In genomic region chr3:151347432-151347831, GRCh38 we compare ENCODE assay signal across 17 cellular contexts. TPM values are rescaled to one million over a fixed set of nuclear protein-coding genes. Genes with fewer than 3 reads are reported as not detected.
DNase-seq lines count a peak whose midpoint lies in the region; ATAC-seq and TF ChIP-seq lines count a peak whose summit lies in the region.
"Had no signal": no experiment of that assay in that cellular context is flagged by ENCODE, and none has a peak within 500 bp of the region (broad histone marks: within the 10 kb centered on the region; RNA-seq: fewer than 3 reads in every experiment).

No MANE protein-coding gene starts in this region.

- H2AFZ ChIP-seq in Loucy (ENCODE audit: low read length): peak overlapping the region; percentile 3; the same call in 1 of the 2 replicates
- H2AFZ ChIP-seq in PC-3 (ENCODE audit: low read length): no peak overlapping the region
- no peak overlapping the region for H2AFZ ChIP-seq in SK-N-SH (ENCODE audit: low read depth)

- peak overlapping the region; percentile 24 for H3K9ac ChIP-seq in Loucy (ENCODE audit: low read depth, low read length, poor library complexity, severe bottlenecking)
- no peak overlapping the region for H3K9ac ChIP-seq in PC-3 (ENCODE audit: low read length)
- H3K9ac ChIP-seq in SK-N-SH: no peak overlapping the region

- BruUV-seq in PC-3 (replicated peaks; lab: Mats Ljungman, UMichigan): no TSS peak

- POLR2A ChIA-PET in PC-3 (lab: Charles Lee; ENCODE audit: unreplicated experiment): no interaction called here
- POLR2A ChIA-PET in SK-N-SH (lab: Yijun Ruan, JAX): no interaction called here

- H3K4me3 ChIP-seq in Loucy (ENCODE audit: low read length, poor library complexity, severe bottlenecking) (no peak overlapping the region), adrenal gland (no peak overlapping the region), lower lobe of right lung (no peak overlapping the region), PC-3 (ENCODE audit: low read length) (no peak overlapping the region), SK-N-SH (ENCODE audit: low read depth in 2 of 2, low read length in 1 of 2) (no peak overlapping the region)
- H3K4me3 ChIP-seq: A549, colonic mucosa, Peyer's patch had no signal

- ATAC-seq in lower lobe of right lung: peak; percentile 81 to 84
- no peak for ATAC-seq in PC-3
- ATAC-seq in GM19397 (IDR thresholded peaks at IDR 0.05; ENCODE audit: unreplicated experiment): no peak
- no peak for ATAC-seq in GM21526 (IDR thresholded peaks at IDR 0.05; ENCODE audit: low FRiP score, unreplicated experiment)
- ATAC-seq: A549 had no signal

- TF ChIP-seq RAD21 in SK-N-SH (IDR thresholded peaks at IDR 0.05; ENCODE audit: low read length): no peak

- intact Hi-C loops in adrenal gland (cut with DNase I): no loop called here
- intact Hi-C loops in lower lobe of right lung (cut with DNase I): no loop called here
- intact Hi-C loops in PC-3 (cut with micrococcal nuclease): no loop called here

- CTCF ChIA-PET in PC-3 (lab: Charles Lee): no interaction called here
- CTCF ChIA-PET in SK-N-SH (lab: Yijun Ruan, JAX): no interaction called here

- H3K4me1 ChIP-seq in Loucy (ENCODE audit: insufficient read depth, low read length, poor library complexity, severe bottlenecking) (peaks cover 26% of the 10 kb centered on the region), adrenal gland (replicated peaks in 1 of 2) (peaks cover 11% of the 10 kb centered on the region in 2 donors), lower lobe of right lung (peaks cover 4% of the 10 kb centered on the region), PC-3 (ENCODE audit: insufficient read depth, low read length) (no peaks in the 10 kb centered on the region), SK-N-SH (ENCODE audit: control insufficient read depth in 1 of 2, insufficient read depth in 2 of 2, low read depth in 1 of 2, low read length in 1 of 2) (peaks cover 0 to 2% of the 10 kb centered on the region in 2 experiments; a peak in 1 of 4 replicates)
- H3K4me1 ChIP-seq: A549, colonic mucosa, Peyer's patch had no signal

- no peak for TF ChIP-seq EP300 in SK-N-SH (IDR thresholded peaks at IDR 0.05; ENCODE audit: borderline replicate concordance in 1 of 2, low read depth in 1 of 2, low read length in 1 of 2)

- no peaks in the 10 kb centered on the region for H3K9me2 ChIP-seq in Loucy (replicated peaks; ENCODE audit: low read depth, low read length)
- no peaks in the 10 kb centered on the region for H3K9me2 ChIP-seq in PC-3 (replicated peaks; ENCODE audit: low read length)
- H3K9me2 ChIP-seq in SK-N-SH: no peaks in the 10 kb centered on the region

- WGBS in adrenal gland, 4 donors: 71 to 81% (median 76%) methylated on average over 6 of the region's 6 CpGs
- 55% methylated on average over 6 of the region's 6 CpGs for WGBS in SK-N-SH (ENCODE audit: low lambda C conversion rate)

- no peaks in the 10 kb centered on the region for H3K9me3 ChIP-seq in Loucy (ENCODE audit: insufficient read depth, low read depth, low read length)
- H3K9me3 ChIP-seq in adrenal gland (replicated peaks in 1 of 3): no peaks in the 10 kb centered on the region
- H3K9me3 ChIP-seq in lower lobe of right lung: no peaks in the 10 kb centered on the region
- H3K9me3 ChIP-seq in PC-3 (ENCODE audit: low read length): no peaks in the 10 kb centered on the region
- no peaks in the 10 kb centered on the region for H3K9me3 ChIP-seq in SK-N-SH
- H3K9me3 ChIP-seq: A549, colonic mucosa, Peyer's patch had no signal

- no peak for TF ChIP-seq POLR2A in adrenal gland (IDR thresholded peaks at IDR 0.05)

- H4K20me1 ChIP-seq in Loucy (ENCODE audit: insufficient read depth, low read length, poor library complexity, severe bottlenecking): no peaks in the 10 kb centered on the region
- no peaks in the 10 kb centered on the region for H4K20me1 ChIP-seq in PC-3 (ENCODE audit: low read length)
- H4K20me1 ChIP-seq in SK-N-SH (ENCODE audit: insufficient read depth): no peaks in the 10 kb centered on the region

- peak overlapping the region; percentile 45 for H3K4me2 ChIP-seq in Loucy (ENCODE audit: low read depth, low read length, poor library complexity, severe bottlenecking)
- no peak overlapping the region for H3K4me2 ChIP-seq in PC-3 (ENCODE audit: low read length)
- H3K4me2 ChIP-seq in SK-N-SH: no peak overlapping the region
- H3K4me2 ChIP-seq: A549 had no signal

- no peak for TF ChIP-seq CTCF in Loucy (conservative IDR thresholded peaks at IDR 0.05; ENCODE audit: low read length)
- TF ChIP-seq CTCF in adrenal gland (IDR thresholded peaks at IDR 0.05): no peak
- no peak for TF ChIP-seq CTCF in lower lobe of right lung (IDR thresholded peaks at IDR 0.05)
- no peak for TF ChIP-seq CTCF in PC-3 (conservative IDR thresholded peaks at IDR 0.05; ENCODE audit: low read depth, low read length)
- TF ChIP-seq CTCF in SK-N-SH (IDR thresholded peaks at IDR 0.05): no peak

- H3K79me2 ChIP-seq in Loucy (ENCODE audit: insufficient read depth, low read length) (no peaks in the 10 kb centered on the region), PC-3 (ENCODE audit: low read length) (no peaks in the 10 kb centered on the region), SK-N-SH (ENCODE audit: insufficient read depth) (no peaks in the 10 kb centered on the region)

- H3K36me3 ChIP-seq in Loucy (ENCODE audit: insufficient read depth, low read length): peaks cover 26% of the 10 kb centered on the region; the same call in 1 of the 2 replicates
- no peaks in the 10 kb centered on the region for H3K36me3 ChIP-seq in adrenal gland (replicated peaks in 1 of 2)
- no peaks in the 10 kb centered on the region for H3K36me3 ChIP-seq in lower lobe of right lung
- no peaks in the 10 kb centered on the region for H3K36me3 ChIP-seq in PC-3 (ENCODE audit: low read depth, low read length)
- H3K36me3 ChIP-seq in SK-N-SH (replicated peaks in 1 of 2; ENCODE audit: control insufficient read depth in 1 of 2, insufficient read depth in 2 of 2, low read length in 1 of 2): no peaks in the 10 kb centered on the region
- H3K36me3 ChIP-seq: colonic mucosa, Peyer's patch had no signal

- peak; percentile 69 for DNase-seq in Ammon's horn (ENCODE audit: low spot score)
- peak in 6 of 7 donors; percentile 18 to 57 (median 32) for DNase-seq in adrenal gland
- peak; percentile 59 for DNase-seq in lower lobe of right lung
- DNase-seq in PC-3: no peak
- no peak for DNase-seq in SK-N-SH
- DNase-seq: activated CD4-positive, alpha-beta T cell treated with anti-CD3 and anti-CD28 coated beads, Interleukin-2, amount 50 U/mL, for 48 hours; colonic mucosa; HFFc6; NCI-H1092 treated with DMSO at 0.1 percent for 48 hours; NCI-H2227 treated with DMSO at 0.1 percent for 48 hours had no signal

- H3K27ac ChIP-seq in adrenal gland (no peak overlapping the region), lower lobe of right lung (peak overlapping the region; percentile 60), PC-3 (ENCODE audit: low read length) (no peak overlapping the region), SK-N-SH (ENCODE audit: low read depth in 2 of 2, low read length in 1 of 2) (no peak overlapping the region)
- H3K27ac ChIP-seq: A549, colonic mucosa, Peyer's patch had no signal

- H3K27me3 ChIP-seq in Loucy (ENCODE audit: insufficient read depth, low read length, poor library complexity, severe bottlenecking) (no peaks in the 10 kb centered on the region), adrenal gland (no peaks in the 10 kb centered on the region), lower lobe of right lung (ENCODE audit: low read depth) (no peaks in the 10 kb centered on the region), PC-3 (ENCODE audit: low read length) (no peaks in the 10 kb centered on the region), SK-N-SH (ENCODE audit: insufficient read depth) (peaks cover 14% of the 10 kb centered on the region; the same call in 1 of the 2 replicates)
- H3K27me3 ChIP-seq: colonic mucosa, Peyer's patch had no signal

- H3F3A ChIP-seq in Loucy (ENCODE audit: low read depth) (no peaks in the 10 kb centered on the region), PC-3 (ENCODE audit: low read length, unreplicated experiment) (no peaks in the 10 kb centered on the region), SK-N-SH (replicated peaks; ENCODE audit: insufficient read depth) (no peaks in the 10 kb centered on the region)

TF ChIP-seq in SK-N-SH, 30 proteins besides CTCF, POLR2A, EP300 and RAD21:
- no peak for TF ChIP-seq MXI1 (IDR thresholded peaks at IDR 0.05; ENCODE audit: low read depth, low read length)

RNA-seq across cellular contexts. Expression of gene P2RY13, which starts 18.1 kb away (rescaled TPM):
- total RNA-seq in adrenal gland (1 to 10 TPM in 7 of 8 donors, under 1 TPM in 1; 0.66 to 6.0 (median 2.7) TPM), lower lobe of right lung (14.4 TPM), PC-3 (2014; rRNA removed) (not detected in 2 replicates)
- polyA plus RNA-seq in adrenal gland (1 to 10 TPM; 1.2 to 2.7 (median 1.7) TPM), SK-N-SH (2012; rRNA removed) (not detected in 2 replicates)
- not detected in 2 replicates for polyA plus RNA-seq in SK-N-SH (2012; cell fraction: cytosol; rRNA removed)
- not detected in 2 replicates for polyA plus RNA-seq in SK-N-SH (2012; cell fraction: nucleus; rRNA removed)
- total RNA-seq: HFFc6, lung microvascular endothelial cell had no signal
- polyA plus RNA-seq: A549 had no signal

RNA-seq across cellular contexts. Expression of gene GPR87, which starts 30.8 kb away (rescaled TPM):
- not detected for total RNA-seq in adrenal gland
- not detected for polyA plus RNA-seq in adrenal gland
- total RNA-seq in lower lobe of right lung: 0.24 TPM
- 13.3 and 14.5 TPM in 2 replicates for total RNA-seq in PC-3 (2014; rRNA removed)
- polyA plus RNA-seq in SK-N-SH (2012; rRNA removed): 2.3 and 2.4 TPM in 2 replicates
- 2.5 and 3.1 TPM in 2 replicates for polyA plus RNA-seq in SK-N-SH (2012; cell fraction: cytosol; rRNA removed)
- 0.88 and 1.9 TPM in 2 replicates for polyA plus RNA-seq in SK-N-SH (2012; cell fraction: nucleus; rRNA removed)
- total RNA-seq: colonic mucosa, HFFc6, lung microvascular endothelial cell, omental fat pad, Peyer's patch had no signal

RNA-seq across cellular contexts. Expression of gene P2RY12, which starts 37.1 kb away (rescaled TPM):
- total RNA-seq in adrenal gland: 10 to 100 TPM in 2 of 8 donors, 1 to 10 TPM in 6; 1.9 to 13.2 (median 4.4) TPM
- polyA plus RNA-seq in adrenal gland: 1 to 10 TPM in 1 of 3 donors, under 1 TPM in 2; 0.37 to 2.3 (median 0.56) TPM
- total RNA-seq in lower lobe of right lung: 6.2 TPM
- total RNA-seq in PC-3 (2014; rRNA removed): not detected in 2 replicates
- not detected in 2 replicates for polyA plus RNA-seq in SK-N-SH (2012; rRNA removed)
- polyA plus RNA-seq in SK-N-SH (2012; cell fraction: cytosol; rRNA removed): not detected in 2 replicates
- polyA plus RNA-seq in SK-N-SH (2012; cell fraction: nucleus; rRNA removed): not detected in 2 replicates
- total RNA-seq: HFFc6, lung microvascular endothelial cell had no signal
- polyA plus RNA-seq: A549 had no signal

Comparison
In these comparisons a context has a peak if more than half of its experiments do, and no peak if none do; other contexts are left out.
1. DNase-seq: peak in Ammon's horn (single experiment), adrenal gland (6 of 7) and lower lobe of right lung (single experiment); none in PC-3 (single experiment) and SK-N-SH (single experiment).
2. ATAC-seq: peak in lower lobe of right lung (2 of 2); none in PC-3 (single experiment), GM19397 (single experiment) and GM21526 (single experiment).
3. RNA of gene GPR87, which starts 30.8 kb away (total RNA-seq): 13.3 to 14.5 TPM in PC-3; 0.24 TPM in lower lobe of right lung (single experiment) and not detected in adrenal gland; every median in the first group is over 10 times any median in the second.